8 cellular contexts compared by ENCODE assay signal in genomic region chr3:57910988-57911387, GRCh38.
DNase-seq lines count a peak whose midpoint lies in the region; ATAC-seq and TF ChIP-seq lines count a peak whose summit lies in the region.

No MANE protein-coding gene starts in this region.

- H3K27ac ChIP-seq in esophagus muscularis mucosa (replicated peaks in 1 of 4): peak overlapping the region; percentile 66 to 68 (median 66)
- H3K27ac ChIP-seq in thoracic aorta: peak overlapping the region; percentile 60 to 75

- WGBS in esophagus muscularis mucosa: 57% methylated on average over 2 of the region's 2 CpGs

- peak; percentile 6 for DNase-seq in activated naive CD4-positive, alpha-beta T cell treated with Interleukin-2 at 50 U/mL for 16 hours
- no peak for DNase-seq in activated naive CD4-positive, alpha-beta T cell treated with anti-CD3 and anti-CD28 coated beads, Interleukin-2, amount 50 U/mL, for 72 hours (ENCODE audit: low spot score in 2 of 2)
- DNase-seq in OCI-M1 (lab: John Stamatoyannopoulos, UW) (peak; percentile 13), esophagus muscularis mucosa (ENCODE audit: extremely low spot score) (no peak), thoracic aorta (ENCODE audit: low spot score) (no peak), GM19240 (ENCODE audit: insufficient read length, low spot score) (no peak), T-helper 17 cell (no peak)

- TF ChIP-seq POLR2A in esophagus muscularis mucosa (IDR thresholded peaks at IDR 0.05; ENCODE audit: low read depth): no peak

- H3K36me3 ChIP-seq in esophagus muscularis mucosa (peaks cover 17 to 74% (median 64%) of the 10 kb centered on the region in 4 donors), thoracic aorta (peaks cover 34% of the 10 kb centered on the region)

- H3K4me3 ChIP-seq in esophagus muscularis mucosa (no peak overlapping the region), thoracic aorta (no peak overlapping the region)

- H3K27me3 Mint-ChIP-seq in T-helper 17 cell: no peaks in the 10 kb centered on the region

- peak in 2 of 3 experiments; percentile 32 for TF ChIP-seq CTCF in esophagus muscularis mucosa (IDR thresholded peaks at IDR 0.05)
- no peak for TF ChIP-seq CTCF in thoracic aorta (IDR thresholded peaks at IDR 0.05)

- H3K27me3 ChIP-seq in esophagus muscularis mucosa: no peaks in the 10 kb centered on the region
- H3K27me3 ChIP-seq in thoracic aorta (replicated peaks; ENCODE audit: insufficient read depth): no peaks in the 10 kb centered on the region

- no peak for ATAC-seq in activated naive CD4-positive, alpha-beta T cell treated with anti-CD3 and anti-CD28 coated beads, Interleukin-2, amount 50 U/mL, for 72 hours
- ATAC-seq in thoracic aorta (ENCODE audit: insufficient number of reproducible peaks, low FRiP score, low read depth) (no peak), HG02885 (IDR thresholded peaks at IDR 0.05; ENCODE audit: poor library complexity, unreplicated experiment) (no peak), T-helper 17 cell (no peak)

- H3K4me3 Mint-ChIP-seq in T-helper 17 cell: no peak overlapping the region

- peaks cover 4 to 8% of the 10 kb centered on the region in 2 donors for H3K36me3 Mint-ChIP-seq in activated naive CD4-positive, alpha-beta T cell treated with anti-CD3 and anti-CD28 coated beads, Interleukin-2, amount 50 U/mL, for 72 hours
- H3K36me3 Mint-ChIP-seq in T-helper 17 cell (ENCODE audit: low read depth): peaks cover 6% of the 10 kb centered on the region

- no peak overlapping the region for H3K27ac Mint-ChIP-seq in activated naive CD4-positive, alpha-beta T cell treated with anti-CD3 and anti-CD28 coated beads, Interleukin-2, amount 50 U/mL, for 72 hours
- no peak overlapping the region for H3K27ac Mint-ChIP-seq in T-helper 17 cell

- peaks cover 0 to 65% (median 45%) of the 10 kb centered on the region in 4 donors for H3K4me1 ChIP-seq in esophagus muscularis mucosa
- H3K4me1 ChIP-seq in thoracic aorta (ENCODE audit: control insufficient read depth in 1 of 2, low read depth in 2 of 2): peaks cover 12 to 62% of the 10 kb centered on the region in 2 donors

- no peaks in the 10 kb centered on the region for H3K9me3 Mint-ChIP-seq in activated naive CD4-positive, alpha-beta T cell treated with anti-CD3 and anti-CD28 coated beads, Interleukin-2, amount 50 U/mL, for 72 hours

- no peaks in the 10 kb centered on the region for H3K9me3 ChIP-seq in esophagus muscularis mucosa
- no peaks in the 10 kb centered on the region for H3K9me3 ChIP-seq in thoracic aorta
- no peaks in the 10 kb centered on the region for H3K9me3 ChIP-seq in T-helper 17 cell (ENCODE audit: control insufficient read depth, low read length, poor library complexity, severe bottlenecking)

- no peak for TF ChIP-seq EP300 in esophagus muscularis mucosa (IDR thresholded peaks at IDR 0.05)

- intact Hi-C loops in esophagus muscularis mucosa (cut with DNase I): no loop called here

- H3K4me1 Mint-ChIP-seq in T-helper 17 cell: no peaks in the 10 kb centered on the region

Comparison
In these comparisons a context has a peak if more than half of its experiments do, and no peak if none do; other contexts are left out.
1. DNase-seq: peak in activated naive CD4-positive, alpha-beta T cell treated with Interleukin-2 at 50 U/mL for 16 hours (single experiment) and OCI-M1 (single experiment); none in activated naive CD4-positive, alpha-beta T cell treated with anti-CD3 and anti-CD28 coated beads, Interleukin-2, amount 50 U/mL, for 72 hours (0 of 2), esophagus muscularis mucosa (single experiment), thoracic aorta (single experiment), GM19240 (single experiment) and T-helper 17 cell (0 of 3).